In the genomic region with DNA sequence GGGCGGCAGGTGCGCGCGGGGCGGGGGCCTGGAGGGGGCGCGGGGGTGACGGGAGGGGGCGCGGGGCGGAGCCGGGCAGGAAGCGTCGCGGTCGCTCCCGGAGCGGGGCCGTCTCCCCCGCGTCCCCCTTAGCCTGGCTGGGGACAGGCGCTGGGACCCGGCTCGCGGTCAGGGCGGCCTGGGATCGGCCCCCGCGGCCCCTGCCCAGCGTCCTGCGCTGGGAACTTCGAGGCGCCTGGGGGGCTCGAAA, we compare ENCODE assay signal across 10 cellular contexts.
DNase-seq lines count a peak whose midpoint lies in the region; ATAC-seq, FAIRE-seq and TF ChIP-seq lines count a peak whose summit lies in the region.
"Had no signal": no experiment of that assay in that cellular context is flagged by ENCODE, and none has a peak within 500 bp of the region (broad histone marks: within the 10 kb centered on the region; RNA-seq: fewer than 3 reads in every experiment).

No MANE protein-coding gene starts in this region.

- H3K4me1 ChIP-seq in iPS-20b (ENCODE audit: insufficient read depth, low read length): peaks cover 26% of the 10 kb centered on the region

- no peak for TF ChIP-seq CTCF in VCaP (conservative IDR thresholded peaks at IDR 0.05)

- H3K4me3 ChIP-seq in iPS-20b (ENCODE audit: low read length): peak overlapping the region; percentile 74

- peaks cover 62% of the 10 kb centered on the region for H3K27me3 ChIP-seq in iPS-20b (ENCODE audit: insufficient read depth, low read length)

- FAIRE-seq in GM19239 (lab: Jason Lieb, UNC): no peak

- H3K27ac ChIP-seq in VCaP (peak overlapping the region; percentile 63; the same call in 1 of the 2 replicates), iPS-20b (ENCODE audit: low read length) (no peak overlapping the region)

- 0 out of 2 replicates have a peak overlapping the region, but pooled peaks have one; percentile 45 for H3K9ac ChIP-seq in iPS-20b (ENCODE audit: low read depth, low read length)

- peak; percentile 13 for ATAC-seq in GM21367 (IDR thresholded peaks at IDR 0.05; ENCODE audit: unreplicated experiment)

- no peaks in the 10 kb centered on the region for H3K36me3 ChIP-seq in iPS-20b (ENCODE audit: insufficient read depth, low read depth, low read length)

- H3K9me3 ChIP-seq in iPS-20b (ENCODE audit: insufficient read depth, low read depth, low read length): no peaks in the 10 kb centered on the region

- peak; percentile 5 for DNase-seq in stimulated activated naive CD4-positive, alpha-beta T cell treated with Interleukin-2 at 50 U/mL for 16 hours (lab: John Stamatoyannopoulos, UW)
- DNase-seq in effector CD4-positive, alpha-beta T cell: no peak
- no peak for DNase-seq in DMS153 (lab: John Stamatoyannopoulos, UW)
- DNase-seq in GM19239 (ENCODE audit: insufficient read length, low spot score): no peak
- no peak for DNase-seq in activated CD4-positive, alpha-beta T cell treated with anti-CD3 and anti-CD28 coated beads, Interleukin-2, amount 50 U/mL, for 4 hours
- DNase-seq: NCI-H1436 treated with DMSO at 0.1 percent for 48 hours, SHP77 treated with DMSO at 0.1 percent for 48 hours had no signal
